ENCODE assay signal across 8 cellular contexts in the genomic region with DNA sequence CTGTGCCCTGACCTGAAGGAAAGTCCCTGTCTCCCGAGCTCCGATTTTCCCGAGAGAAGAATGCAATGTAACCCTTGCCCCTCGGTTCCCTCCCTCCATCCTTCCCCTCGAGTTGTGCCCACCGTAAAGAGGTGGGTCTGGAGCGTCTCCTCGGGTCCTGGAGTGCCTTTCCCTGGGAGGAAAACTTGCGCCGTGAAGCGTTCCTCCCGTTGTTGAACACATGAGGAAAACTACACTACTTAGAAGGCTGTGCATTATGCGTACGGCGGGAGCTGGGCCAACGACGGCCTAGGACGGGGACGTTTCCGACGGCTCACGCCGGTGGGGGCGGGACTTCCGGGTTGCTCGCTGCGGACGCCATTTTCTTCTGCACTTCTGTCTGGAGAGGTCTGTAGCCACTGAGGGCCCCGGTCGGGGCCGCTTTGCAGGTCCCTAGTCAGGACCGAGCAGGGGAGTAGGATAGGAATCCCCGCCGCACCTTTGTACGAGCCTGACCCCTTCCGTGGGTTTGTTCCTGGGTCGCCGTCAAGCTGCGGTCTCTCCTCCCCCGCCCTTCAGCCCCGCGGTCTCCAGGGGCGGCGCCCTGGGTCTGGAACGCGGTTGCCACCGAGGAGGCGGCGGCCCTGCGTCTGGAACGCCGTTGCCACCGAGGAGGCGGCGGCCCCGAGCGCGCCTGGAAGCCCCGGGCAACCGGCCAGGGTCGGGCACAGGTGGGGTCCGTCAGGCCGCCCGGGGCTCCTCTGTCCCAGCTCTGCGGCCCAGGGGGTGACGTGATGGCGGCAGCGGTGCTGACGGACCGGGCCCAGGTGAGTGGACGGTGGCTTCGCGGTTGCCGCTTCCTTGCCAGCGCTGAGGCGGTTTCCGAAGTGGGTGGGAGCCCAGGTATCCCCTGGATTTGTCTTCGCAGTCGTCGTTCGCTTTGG. TPM values are rescaled to one million over a fixed set of nuclear protein-coding genes. Genes with fewer than 3 reads are reported as not detected.
DNase-seq lines count a peak whose midpoint lies in the region; ATAC-seq and TF ChIP-seq lines count a peak whose summit lies in the region.

A gene (plus strand): TSS at position 360 of the 923 bp plus-strand sequence. CDS start 414 bp downstream, at position 774.

- H3K79me2 ChIP-seq in OCI-LY7 (ENCODE audit: insufficient read depth, low read depth, low read length), result peaks cover 10% of the 10 kb centered on the region

- H3K27ac ChIP-seq in OCI-LY7 (ENCODE audit: low read depth, low read length, poor library complexity, severe bottlenecking), result peak within 1 kb of the TSS; percentile 45

- peak; percentile 85 for DNase-seq in Caki2 (ENCODE audit: low read depth)
- peak in 75 of 76 experiments; percentile 14 to 95 (median 83) for DNase-seq in HUDEP-2 (lab: John Stamatoyannopoulos, UW; ENCODE audit: unreplicated experiment in 76 of 76)
- DNase-seq in OCI-LY7 (ENCODE audit: low spot score), result peak; percentile 80
- peak; percentile 85 for DNase-seq in activated T-cell treated with anti-CD3 and anti-CD28 coated beads, Interleukin-2, amount 50 U/mL, for 4 hours
- peak; percentile 92 for DNase-seq in stimulated activated CD8-positive, alpha-beta memory T cell treated with anti-CD3 and anti-CD28 coated beads, Interleukin-4, amount 100 ng/mL, for 48 hours

- H3K27me3 Mint-ChIP-seq in activated T-cell treated with anti-CD3 and anti-CD28 coated beads, Interleukin-2, amount 50 U/mL, for 4 hours (ENCODE audit: low read depth), result peaks cover 10% of the 10 kb centered on the region

- H3K36me3 ChIP-seq in OCI-LY7 (ENCODE audit: insufficient read depth, low read length) (peaks cover 29% of the 10 kb centered on the region), mucosa of stomach (ENCODE audit: control insufficient read depth, insufficient read depth, low read length) (no peaks in the 10 kb centered on the region)

- H3K4me2 ChIP-seq in OCI-LY7 (ENCODE audit: low read length), result peak within 1 kb of the TSS; percentile 74

- CTCF ChIA-PET in OCI-LY7 (lab: Charles Lee; ENCODE audit: unreplicated experiment), result no interaction called here

- ATAC-seq in GM21360 (IDR thresholded peaks at IDR 0.05; ENCODE audit: unreplicated experiment) (peak; percentile 86), esophagus mucosa (peak; percentile 98)
- ATAC-seq in activated T-cell treated with anti-CD3 and anti-CD28 coated beads, Interleukin-2, amount 50 U/mL, for 4 hours, result peak; percentile 99

- H3K4me1 ChIP-seq in OCI-LY7 (ENCODE audit: insufficient read depth, low read length, poor library complexity, severe bottlenecking) (peaks cover 5% of the 10 kb centered on the region), mucosa of stomach (ENCODE audit: control insufficient read depth, insufficient read depth, low read length) (peaks cover 14% of the 10 kb centered on the region)

- H3K27me3 ChIP-seq in mucosa of stomach (ENCODE audit: control insufficient read depth, insufficient read depth, low read length), result no peaks in the 10 kb centered on the region

- H3K4me3 ChIP-seq in OCI-LY7 (ENCODE audit: low read depth, low read length, poor library complexity, severe bottlenecking), result peak within 1 kb of the TSS; percentile 85
- H3K4me3 ChIP-seq in mucosa of stomach (ENCODE audit: low read length), result peak within 1 kb of the TSS; percentile 53

- BruUV-seq in OCI-LY7 (replicated peaks; lab: Mats Ljungman, UMichigan), result TSS peak; percentile 52

- peak within 1 kb of the TSS; percentile 81 for H3K9ac ChIP-seq in mucosa of stomach (ENCODE audit: low read length)

- intact Hi-C loops in OCI-LY7 (cut with micrococcal nuclease; ENCODE audit: unreplicated experiment), result no loop called here

- H3K9me3 Mint-ChIP-seq in activated T-cell treated with anti-CD3 and anti-CD28 coated beads, Interleukin-2, amount 50 U/mL, for 4 hours, result peaks cover 10% of the 10 kb centered on the region

- H3K9me3 ChIP-seq in OCI-LY7 (ENCODE audit: low read length), result peaks cover 15% of the 10 kb centered on the region; the same call in 1 of the 2 replicates
- no peaks in the 10 kb centered on the region for H3K9me3 ChIP-seq in mucosa of stomach (ENCODE audit: control insufficient read depth, low read length)

- POLR2A ChIA-PET in OCI-LY7 (lab: Charles Lee), result no interaction called here

- peak within 1 kb of the TSS; percentile 91 for H3K4me3 Mint-ChIP-seq in activated T-cell treated with anti-CD3 and anti-CD28 coated beads, Interleukin-2, amount 50 U/mL, for 4 hours

- in situ Hi-C loops in Caki2 (cut with HindIII; ENCODE audit: low pct_unique_long_range_greater_than_20kb, low sequenced_read_pairs), result no loop called here

- H3K4me1 Mint-ChIP-seq in activated T-cell treated with anti-CD3 and anti-CD28 coated beads, Interleukin-2, amount 50 U/mL, for 4 hours (ENCODE audit: low read depth), result peaks cover 33% of the 10 kb centered on the region

- peaks cover 36% of the 10 kb centered on the region for H3K36me3 Mint-ChIP-seq in activated T-cell treated with anti-CD3 and anti-CD28 coated beads, Interleukin-2, amount 50 U/mL, for 4 hours (ENCODE audit: insufficient read depth)

- no peak for TF ChIP-seq CTCF in OCI-LY7 (conservative IDR thresholded peaks at IDR 0.05; ENCODE audit: low read length)

- peak within 1 kb of the TSS; percentile 86 for H2AFZ ChIP-seq in OCI-LY7 (ENCODE audit: low read length)

- H4K20me1 ChIP-seq in OCI-LY7 (ENCODE audit: insufficient read depth, low read length), result no peaks in the 10 kb centered on the region

- H3K9me2 ChIP-seq in OCI-LY7 (ENCODE audit: insufficient read depth, low read length), result no peaks in the 10 kb centered on the region

RNA-seq across cellular contexts. Expression of the gene that starts here (rescaled TPM):
- total RNA-seq in Caki2 (2014; rRNA removed; shearing (Covaris generic); ENCODE audit: low replicate concordance), result 25.9 and 74.9 TPM in 2 replicates
- total RNA-seq in OCI-LY7 (2014; rRNA removed; shearing (Covaris generic)), result 7.3 and 10.0 TPM in 2 replicates
- 12.2 and 12.6 TPM in 2 replicates for total RNA-seq in OCI-LY7 (2022)
- total RNA-seq in activated T-cell treated with anti-CD3 and anti-CD28 coated beads, Interleukin-2, amount 50 U/mL, for 4 hours, result 10 to 100 TPM; 20.2 to 26.9 (median 22.1) TPM
- total RNA-seq in esophagus mucosa, result 24.6 TPM

Comparison
In these comparisons a context has a peak if more than half of its experiments do, and no peak if none do; other contexts are left out.
1. Peak in every context shown above with its lines: DNase-seq, ATAC-seq, H3K4me3 ChIP-seq and H3K27ac ChIP-seq.